Comparison of ENCODE assay signal across 18 cellular contexts in the genomic region with DNA sequence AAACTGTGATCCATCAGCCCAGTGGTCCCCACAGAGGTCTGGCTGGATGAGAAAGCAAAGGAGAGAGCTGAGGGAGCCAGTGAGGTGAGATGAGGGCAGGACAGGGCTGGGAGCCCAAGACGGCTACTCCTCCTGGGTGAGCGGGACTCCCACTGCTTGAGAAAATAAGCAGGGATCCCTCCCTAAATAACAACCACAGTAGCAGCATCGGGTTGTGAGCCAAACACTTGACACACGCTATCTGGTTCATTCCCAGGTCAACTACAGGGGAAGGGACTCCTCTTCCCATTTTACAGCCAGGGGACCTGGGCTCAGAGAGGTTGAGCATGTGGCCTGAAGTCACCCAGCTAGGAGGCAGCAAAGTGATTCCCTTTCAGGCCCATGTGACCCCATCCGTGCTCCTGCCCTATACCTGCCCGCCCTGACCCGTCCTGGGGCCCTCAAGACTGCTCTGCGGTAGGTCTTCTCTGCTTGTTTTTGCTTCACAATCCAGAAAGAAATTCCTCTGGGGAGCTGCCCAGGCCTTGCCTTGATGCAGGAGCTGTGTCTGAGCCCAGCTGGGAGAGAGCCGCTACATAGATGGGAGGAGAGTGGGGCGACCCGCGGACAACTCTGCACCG.
"Had no signal": no experiment of that assay in that cellular context is flagged by ENCODE, and none has a peak within 500 bp of the region (broad histone marks: within the 10 kb centered on the region; RNA-seq: fewer than 3 reads in every experiment).

No MANE protein-coding gene starts in this region.

- H3K9ac ChIP-seq: parathyroid adenoma had no signal

- DNase-seq: activated CD4-positive, alpha-beta memory T cell treated with anti-CD3 and anti-CD28 coated beads for 36 hours; activated CD4-positive, alpha-beta T cell treated with anti-CD3 and anti-CD28 coated beads for 4 hours; activated CD4-positive, CD25-positive, alpha-beta regulatory T cell; activated naive CD4-positive, alpha-beta T cell treated with Interleukin-2 at 50 U/mL for 16 hours; activated naive CD8-positive, alpha-beta T cell treated with anti-CD3 and anti-CD28 coated beads for 36 hours; activated T-cell treated with anti-CD3 and anti-CD28 coated beads, Interleukin-2, amount 50 U/mL, for 48 hours; central memory CD4-positive, alpha-beta T cell; colonic mucosa; dorsolateral prefrontal cortex; heart left ventricle; nephron progenitor cell; stimulated activated CD4-positive, alpha-beta T cell treated with anti-CD3 and anti-CD28 coated beads, Interleukin-4, amount 100 ng/mL, for 1 hour; T1000; tibial artery had no signal

- FAIRE-seq: astrocyte, islet of Langerhans had no signal

- H3K27ac ChIP-seq: colonic mucosa, dorsolateral prefrontal cortex, gastroesophageal sphincter, heart left ventricle, parathyroid adenoma, tibial artery had no signal

- H3K9me3 ChIP-seq: colonic mucosa had no signal

- H3K4me3 ChIP-seq: colonic mucosa, dorsolateral prefrontal cortex, gastroesophageal sphincter, heart left ventricle, tibial artery had no signal

- ATAC-seq: gastroesophageal sphincter, heart left ventricle had no signal

- H3K79me2 ChIP-seq: parathyroid adenoma had no signal

- H2AFZ ChIP-seq: parathyroid adenoma had no signal

- H3K4me1 ChIP-seq: colonic mucosa, gastroesophageal sphincter, parathyroid adenoma, tibial artery had no signal

- H3K36me3 ChIP-seq: colonic mucosa, gastroesophageal sphincter, heart left ventricle, tibial artery had no signal

- H3K27me3 ChIP-seq: colonic mucosa, heart left ventricle, tibial artery had no signal
